In the genomic region with DNA sequence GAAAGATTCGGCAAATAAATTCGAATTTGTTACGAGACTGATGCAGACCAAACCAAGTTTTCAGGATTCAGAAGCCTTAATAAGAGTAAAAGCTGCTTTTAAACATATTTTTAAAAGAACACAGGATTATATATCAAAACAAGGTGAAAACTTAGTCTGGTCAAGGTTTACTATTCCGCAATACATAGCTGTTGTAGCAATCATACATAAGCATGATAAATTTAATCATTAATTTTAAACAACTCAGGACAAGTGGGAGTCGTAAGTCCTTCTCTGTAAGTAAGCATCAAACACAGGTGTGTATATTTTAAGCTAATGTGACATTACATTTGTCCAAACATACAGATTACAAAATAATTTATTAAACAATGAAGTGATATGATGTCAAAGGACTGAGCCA, we compare ENCODE assay signal across 21 cellular contexts. TPM values are rescaled to one million over a fixed set of nuclear protein-coding genes. Genes with fewer than 3 reads are reported as not detected.
DNase-seq lines count a peak whose midpoint lies in the region; ATAC-seq, FAIRE-seq and TF ChIP-seq lines count a peak whose summit lies in the region.
"Had no signal": no experiment of that assay in that cellular context is flagged by ENCODE, and none has a peak within 500 bp of the region (broad histone marks: within the 10 kb centered on the region; RNA-seq: fewer than 3 reads in every experiment).

No MANE protein-coding gene starts in this region.

- WGBS in HepG2 (ENCODE audit: low lambda C conversion rate), result 97% methylated on average over 5 of the region's 5 CpGs

- H3K4me1 Mint-ChIP-seq in neural progenitor cell, result peaks cover 8% of the 10 kb centered on the region
- H3K4me1 Mint-ChIP-seq in effector memory CD8-positive, alpha-beta T cell (ENCODE audit: low read depth in 2 of 2), result peaks cover 4 to 20% of the 10 kb centered on the region in 2 donors
- H3K4me1 Mint-ChIP-seq: CD14-positive monocyte had no signal

- no peak overlapping the region for H3K4me2 ChIP-seq in HepG2 (ENCODE audit: low read depth, low read length)
- no peak overlapping the region for H3K4me2 ChIP-seq in neural progenitor cell
- H3K4me2 ChIP-seq: BLaER1 treated with 17β-estradiol and CSF1 and Interleukin-3, amounts not matched to agents 10 nM and 100 nM; GM23338 had no signal

- peaks cover 11% of the 10 kb centered on the region; the same call in 1 of the 2 replicates for H4K20me1 ChIP-seq in HepG2 (ENCODE audit: insufficient read depth, low read length)
- peaks cover 39% of the 10 kb centered on the region for H4K20me1 ChIP-seq in neural progenitor cell (ENCODE audit: low read depth)

- no TSS peak for BruUV-seq in HepG2 (replicated peaks; lab: Mats Ljungman, UMichigan)

- H3F3A ChIP-seq in neural progenitor cell (ENCODE audit: low read depth), result peaks cover 57% of the 10 kb centered on the region

- no peaks in the 10 kb centered on the region for H3K9me3 ChIP-seq in cardiac muscle cell (ENCODE audit: low read depth)
- no peaks in the 10 kb centered on the region for H3K9me3 ChIP-seq in HepG2 (ENCODE audit: low read length)
- no peaks in the 10 kb centered on the region for H3K9me3 ChIP-seq in neural progenitor cell (ENCODE audit: low read depth)
- H3K9me3 ChIP-seq: BE2C; BLaER1 treated with 17β-estradiol and CSF1 and Interleukin-3, amounts not matched to agents 10 nM and 100 nM had no signal

- H3K36me3 Mint-ChIP-seq in neural progenitor cell, result peaks cover 27% of the 10 kb centered on the region
- peaks cover 62% of the 10 kb centered on the region for H3K36me3 Mint-ChIP-seq in effector memory CD8-positive, alpha-beta T cell (ENCODE audit: insufficient read depth)

- TF ChIP-seq POLR2A in HepG2 (IDR thresholded peaks at IDR 0.05; ENCODE audit: insufficient read depth in 1 of 2, low read depth in 2 of 2, low read length in 2 of 2), result no peak

- FAIRE-seq in HepG2 (lab: Jason Lieb, UNC), result no peak
- FAIRE-seq: D721Med, GM12878 had no signal

- no peak overlapping the region for H3K27ac Mint-ChIP-seq in neural progenitor cell
- H3K27ac Mint-ChIP-seq in effector memory CD8-positive, alpha-beta T cell, result no peak overlapping the region
- H3K27ac Mint-ChIP-seq: CD4-positive, alpha-beta T cell; GM23338 had no signal

- DNase-seq in cardiac muscle cell (ENCODE audit: low read depth in 1 of 2, low spot score in 1 of 2), result no peak
- DNase-seq in Right ventricle myocardium inferior (ENCODE audit: missing footprints), result no peak
- no peak for DNase-seq in HepG2 (ENCODE audit: low spot score)
- no peak for DNase-seq in neural progenitor cell (ENCODE audit: low spot score)
- no peak for DNase-seq in AML-193 (lab: John Stamatoyannopoulos, UW)
- no peak for DNase-seq in effector memory CD8-positive, alpha-beta T cell
- DNase-seq: BE2C; CD4-positive, alpha-beta T cell; CD8-positive, alpha-beta memory T cell; DMS 273 treated with DMSO at 0.1 percent for 48 hours; DMS79; EL; GDM1; H9 had no signal

- peak overlapping the region; percentile 34 for H3K27ac ChIP-seq in cardiac muscle cell
- no peak overlapping the region for H3K27ac ChIP-seq in HepG2 (ENCODE audit: extremely low read length, insufficient read depth, low read length)
- peak overlapping the region; percentile 30 for H3K27ac ChIP-seq in neural progenitor cell
- H3K27ac ChIP-seq: 22Rv1; BLaER1 treated with 17β-estradiol and CSF1 and Interleukin-3, amounts not matched to agents 10 nM and 100 nM had no signal

- H3K27me3 ChIP-seq in cardiac muscle cell, result no peaks in the 10 kb centered on the region
- no peaks in the 10 kb centered on the region for H3K27me3 ChIP-seq in HepG2 (ENCODE audit: control insufficient read depth in 1 of 2, insufficient read depth in 2 of 2, low read length in 2 of 2)
- no peaks in the 10 kb centered on the region for H3K27me3 ChIP-seq in neural progenitor cell
- H3K27me3 ChIP-seq: BE2C; BLaER1 treated with 17β-estradiol and CSF1 and Interleukin-3, amounts not matched to agents 10 nM and 100 nM had no signal

- no peak for TF ChIP-seq EP300 in HepG2 (IDR thresholded peaks at IDR 0.05; ENCODE audit: low read depth in 2 of 2, low read length in 2 of 2)
- no peak for TF ChIP-seq EP300 in HepG2 (CRISPR knock-in tag; IDR thresholded peaks at IDR 0.05; ENCODE audit: borderline replicate concordance)

- in situ Hi-C loops in HepG2 (cut with HindIII; ENCODE audit: extremely low pct_ligation_motif_present, low pct_unique_long_range_greater_than_20kb), result no loop called here

- TF ChIP-seq CTCF in cardiac muscle cell (IDR thresholded peaks at IDR 0.05; ENCODE audit: low read depth, low read length) (no peak), HepG2 (CRISPR knock-in tag; IDR thresholded peaks at IDR 0.05) (no peak), neural progenitor cell (IDR thresholded peaks at IDR 0.05) (no peak)

- H3K9me3 Mint-ChIP-seq in neural progenitor cell, result no peaks in the 10 kb centered on the region
- no peaks in the 10 kb centered on the region for H3K9me3 Mint-ChIP-seq in effector memory CD8-positive, alpha-beta T cell
- H3K9me3 Mint-ChIP-seq: CD14-positive monocyte; CD4-positive, alpha-beta T cell; CD8-positive, alpha-beta memory T cell; GM23338; H9 had no signal

- CTCF ChIA-PET in HepG2 (lab: Yijun Ruan, JAX; ENCODE audit: low intra/inter-chr PET ratio, low total read pairs), result no interaction called here

- H3K36me3 ChIP-seq in cardiac muscle cell (peaks cover 53% of the 10 kb centered on the region), HepG2 (replicated peaks in 1 of 2; ENCODE audit: control insufficient read depth in 1 of 2, insufficient read depth in 2 of 2, low read length in 2 of 2) (peaks cover 20 to 81% of the 10 kb centered on the region in 2 experiments), neural progenitor cell (peaks cover 38% of the 10 kb centered on the region)

- H3K4me1 ChIP-seq in cardiac muscle cell (ENCODE audit: low read depth), result peaks cover 4% of the 10 kb centered on the region
- H3K4me1 ChIP-seq in HepG2 (ENCODE audit: insufficient read depth, low read length), result peaks cover 5% of the 10 kb centered on the region; the same call in 1 of the 2 replicates
- no peaks in the 10 kb centered on the region for H3K4me1 ChIP-seq in neural progenitor cell
- H3K4me1 ChIP-seq: BE2C had no signal

- POLR2A ChIA-PET in HepG2 (lab: Yijun Ruan, JAX), result no interaction called here

- H3K4me3 ChIP-seq in cardiac muscle cell (no peak overlapping the region), HepG2 (replicated peaks in 1 of 3; ENCODE audit: insufficient read depth in 1 of 3, low read depth in 2 of 3, low read length in 3 of 3) (no peak overlapping the region), neural progenitor cell (no peak overlapping the region)
- H3K4me3 ChIP-seq: BLaER1 treated with 17β-estradiol and CSF1 and Interleukin-3, amounts not matched to agents 10 nM and 100 nM; GM12878; GM23338 had no signal

- no peak overlapping the region for H3K4me3 Mint-ChIP-seq in neural progenitor cell
- H3K4me3 Mint-ChIP-seq in effector memory CD8-positive, alpha-beta T cell, result no peak overlapping the region
- H3K4me3 Mint-ChIP-seq: CD14-positive monocyte; CD4-positive, alpha-beta T cell; CD8-positive, alpha-beta memory T cell; GM23338; H9 had no signal

- H3K79me2 ChIP-seq in HepG2 (ENCODE audit: insufficient read depth, low read length) (peaks cover 18% of the 10 kb centered on the region), neural progenitor cell (ENCODE audit: low read depth) (peaks cover 68% of the 10 kb centered on the region)

- no peak for TF ChIP-seq RAD21 in HepG2 (CRISPR knock-in tag; IDR thresholded peaks at IDR 0.05)

- H3K9ac ChIP-seq in HepG2 (ENCODE audit: insufficient read depth, low read depth, low read length) (no peak overlapping the region), neural progenitor cell (no peak overlapping the region)
- H3K9ac ChIP-seq: BLaER1 treated with 17β-estradiol and CSF1 and Interleukin-3, amounts not matched to agents 10 nM and 100 nM had no signal

- H3K27me3 Mint-ChIP-seq in neural progenitor cell (ENCODE audit: insufficient read depth, low read depth), result no peaks in the 10 kb centered on the region
- H3K27me3 Mint-ChIP-seq in effector memory CD8-positive, alpha-beta T cell, result no peaks in the 10 kb centered on the region
- H3K27me3 Mint-ChIP-seq: CD4-positive, alpha-beta T cell; CD8-positive, alpha-beta memory T cell had no signal

- no peak for ATAC-seq in Right ventricle myocardium inferior
- no peak for ATAC-seq in HepG2
- no peak for ATAC-seq in effector memory CD8-positive, alpha-beta T cell (replicated peaks)
- ATAC-seq: GM12878, HCT116 had no signal

- H2AFZ ChIP-seq in HepG2 (ENCODE audit: low read length) (no peak overlapping the region), neural progenitor cell (replicated peaks) (no peak overlapping the region)
- H2AFZ ChIP-seq: GM23338 had no signal

- intact Hi-C loops in Right ventricle myocardium inferior (cut with DNase I) (no loop called here), HepG2 (cut with micrococcal nuclease; ENCODE audit: unreplicated experiment) (no loop called here)

TF ChIP-seq in HepG2, 621 proteins besides CTCF, POLR2A, EP300 and RAD21 (continues in another document):
- TF ChIP-seq CEBPB (IDR thresholded peaks at IDR 0.05; ENCODE audit: borderline replicate concordance, low read depth, low read length), result peak; percentile 50; the same call in 1 of the 2 replicates

RNA-seq across cellular contexts. Expression of a gene that starts 57.7 kb away (rescaled TPM):
- total RNA-seq in cardiac muscle cell, result 27.3 and 35.8 TPM in 2 replicates
- polyA plus RNA-seq in cardiac muscle cell, result 18.4 and 20.1 TPM in 2 replicates
- total RNA-seq in Right ventricle myocardium inferior, result 71.4 TPM
- total RNA-seq in HepG2 (2016; rRNA removed; fragmentation: Illumina TruSeq; extraction: Trizol), result 69.6 and 94.7 TPM in 2 replicates
- 268 and 314 TPM in 2 replicates for total RNA-seq in HepG2 (2016; cell fraction: cytosol; rRNA removed; fragmentation: Illumina TruSeq; extraction: Trizol; ENCODE audit: low read depth)
- 66.2 and 87.3 TPM in 2 replicates for total RNA-seq in HepG2 (2016; cell fraction: insoluble cytoplasmic fraction; rRNA removed; fragmentation: Illumina TruSeq; extraction: Trizol)
- total RNA-seq in HepG2 (2016; cell fraction: membrane; rRNA removed; fragmentation: Illumina TruSeq; extraction: Trizol), result 195 and 235 TPM in 2 replicates
- 86.0 and 93.6 TPM in 2 replicates for total RNA-seq in HepG2 (2016; cell fraction: nucleus; rRNA removed; fragmentation: Illumina TruSeq; extraction: Trizol)
- 61.8 and 69.8 TPM in 2 replicates for polyA plus RNA-seq in HepG2 (2011; rRNA removed)
- 41.5 and 48.4 TPM in 2 replicates for polyA plus RNA-seq in HepG2 (2011; cell fraction: cytosol; rRNA removed)
- polyA plus RNA-seq in HepG2 (2011; cell fraction: nucleus; rRNA removed), result 37.5 and 39.9 TPM in 2 replicates
- polyA plus RNA-seq in HepG2 (2012), result 57.8 and 68.4 TPM in 2 replicates
- 1.7 and 2.0 TPM in 2 replicates for polyA plus RNA-seq in HepG2 (2016; cell fraction: cytosol; fragmentation: Illumina TruSeq; extraction: Trizol; ENCODE audit: low read depth)
- 65.5 and 73.0 TPM in 2 replicates for polyA plus RNA-seq in HepG2 (2016; cell fraction: insoluble cytoplasmic fraction; fragmentation: Illumina TruSeq; extraction: Trizol; ENCODE audit: low read depth)
- polyA plus RNA-seq in HepG2 (2016; cell fraction: membrane; fragmentation: Illumina TruSeq; extraction: Trizol; ENCODE audit: low read depth), result 11.7 and 13.1 TPM in 2 replicates
- 65.5 and 68.7 TPM in 2 replicates for polyA plus RNA-seq in HepG2 (2016; cell fraction: nucleus; fragmentation: Illumina TruSeq; extraction: Trizol; ENCODE audit: insufficient read depth, low read depth)
- polyA minus RNA-seq in HepG2 (2011; rRNA and poly(A)+ RNA removed; ENCODE audit: low replicate concordance), result 209 and 286 TPM in 2 replicates
- 125 and 141 TPM in 2 replicates for polyA minus RNA-seq in HepG2 (2011; cell fraction: cytosol; rRNA and poly(A)+ RNA removed)
- 209 and 212 TPM in 2 replicates for polyA minus RNA-seq in HepG2 (2011; cell fraction: nucleus; rRNA and poly(A)+ RNA removed)
- total RNA-seq in neural progenitor cell (ENCODE audit: low replicate concordance), result 88.4 and 91.1 TPM in 2 replicates
